1 cellular context compared by ENCODE assay signal in genomic region chr4:188147176-188147575, GRCh38.
TF ChIP-seq lines count a peak whose summit lies in the region.

No MANE protein-coding gene starts in this region.

TF ChIP-seq in H1, 55 proteins besides CTCF, POLR2A, EP300 and RAD21:
- TF ChIP-seq POU5F1 (IDR thresholded peaks at IDR 0.05; ENCODE audit: low read depth, low read length): no peak
- no peak for TF ChIP-seq HDAC2 (IDR thresholded peaks at IDR 0.05; ENCODE audit: borderline replicate concordance in 1 of 2, low read depth in 2 of 2, low read length in 2 of 2)
- no peak for TF ChIP-seq NANOG (IDR thresholded peaks at IDR 0.05; ENCODE audit: insufficient read depth, low read depth, low read length, poor library complexity, severe bottlenecking)
- no peak for TF ChIP-seq SUZ12 (IDR thresholded peaks at IDR 0.05; ENCODE audit: low read length)
- TF ChIP-seq KDM4A (IDR thresholded peaks at IDR 0.05; ENCODE audit: low read depth, low read length, severe bottlenecking): no peak
- no peak for TF ChIP-seq POLR2AphosphoS5 (IDR thresholded peaks at IDR 0.05; ENCODE audit: low read depth, low read length)
- no peak for TF ChIP-seq CHD2 (IDR thresholded peaks at IDR 0.05; ENCODE audit: low read length)
- no peak for TF ChIP-seq NRF1 (IDR thresholded peaks at IDR 0.05; ENCODE audit: low read depth, low read length)
- TF ChIP-seq SP2 (IDR thresholded peaks at IDR 0.05; ENCODE audit: low read length): no peak
- no peak for TF ChIP-seq TAF7 (optimal IDR thresholded peaks at IDR 0.05; ENCODE audit: borderline replicate concordance, low read depth, low read length)
- no peak for TF ChIP-seq CREB1 (IDR thresholded peaks at IDR 0.05)
- no peak for TF ChIP-seq CEBPB (IDR thresholded peaks at IDR 0.05; ENCODE audit: low read depth, low read length)
- TF ChIP-seq, protein P1, sequence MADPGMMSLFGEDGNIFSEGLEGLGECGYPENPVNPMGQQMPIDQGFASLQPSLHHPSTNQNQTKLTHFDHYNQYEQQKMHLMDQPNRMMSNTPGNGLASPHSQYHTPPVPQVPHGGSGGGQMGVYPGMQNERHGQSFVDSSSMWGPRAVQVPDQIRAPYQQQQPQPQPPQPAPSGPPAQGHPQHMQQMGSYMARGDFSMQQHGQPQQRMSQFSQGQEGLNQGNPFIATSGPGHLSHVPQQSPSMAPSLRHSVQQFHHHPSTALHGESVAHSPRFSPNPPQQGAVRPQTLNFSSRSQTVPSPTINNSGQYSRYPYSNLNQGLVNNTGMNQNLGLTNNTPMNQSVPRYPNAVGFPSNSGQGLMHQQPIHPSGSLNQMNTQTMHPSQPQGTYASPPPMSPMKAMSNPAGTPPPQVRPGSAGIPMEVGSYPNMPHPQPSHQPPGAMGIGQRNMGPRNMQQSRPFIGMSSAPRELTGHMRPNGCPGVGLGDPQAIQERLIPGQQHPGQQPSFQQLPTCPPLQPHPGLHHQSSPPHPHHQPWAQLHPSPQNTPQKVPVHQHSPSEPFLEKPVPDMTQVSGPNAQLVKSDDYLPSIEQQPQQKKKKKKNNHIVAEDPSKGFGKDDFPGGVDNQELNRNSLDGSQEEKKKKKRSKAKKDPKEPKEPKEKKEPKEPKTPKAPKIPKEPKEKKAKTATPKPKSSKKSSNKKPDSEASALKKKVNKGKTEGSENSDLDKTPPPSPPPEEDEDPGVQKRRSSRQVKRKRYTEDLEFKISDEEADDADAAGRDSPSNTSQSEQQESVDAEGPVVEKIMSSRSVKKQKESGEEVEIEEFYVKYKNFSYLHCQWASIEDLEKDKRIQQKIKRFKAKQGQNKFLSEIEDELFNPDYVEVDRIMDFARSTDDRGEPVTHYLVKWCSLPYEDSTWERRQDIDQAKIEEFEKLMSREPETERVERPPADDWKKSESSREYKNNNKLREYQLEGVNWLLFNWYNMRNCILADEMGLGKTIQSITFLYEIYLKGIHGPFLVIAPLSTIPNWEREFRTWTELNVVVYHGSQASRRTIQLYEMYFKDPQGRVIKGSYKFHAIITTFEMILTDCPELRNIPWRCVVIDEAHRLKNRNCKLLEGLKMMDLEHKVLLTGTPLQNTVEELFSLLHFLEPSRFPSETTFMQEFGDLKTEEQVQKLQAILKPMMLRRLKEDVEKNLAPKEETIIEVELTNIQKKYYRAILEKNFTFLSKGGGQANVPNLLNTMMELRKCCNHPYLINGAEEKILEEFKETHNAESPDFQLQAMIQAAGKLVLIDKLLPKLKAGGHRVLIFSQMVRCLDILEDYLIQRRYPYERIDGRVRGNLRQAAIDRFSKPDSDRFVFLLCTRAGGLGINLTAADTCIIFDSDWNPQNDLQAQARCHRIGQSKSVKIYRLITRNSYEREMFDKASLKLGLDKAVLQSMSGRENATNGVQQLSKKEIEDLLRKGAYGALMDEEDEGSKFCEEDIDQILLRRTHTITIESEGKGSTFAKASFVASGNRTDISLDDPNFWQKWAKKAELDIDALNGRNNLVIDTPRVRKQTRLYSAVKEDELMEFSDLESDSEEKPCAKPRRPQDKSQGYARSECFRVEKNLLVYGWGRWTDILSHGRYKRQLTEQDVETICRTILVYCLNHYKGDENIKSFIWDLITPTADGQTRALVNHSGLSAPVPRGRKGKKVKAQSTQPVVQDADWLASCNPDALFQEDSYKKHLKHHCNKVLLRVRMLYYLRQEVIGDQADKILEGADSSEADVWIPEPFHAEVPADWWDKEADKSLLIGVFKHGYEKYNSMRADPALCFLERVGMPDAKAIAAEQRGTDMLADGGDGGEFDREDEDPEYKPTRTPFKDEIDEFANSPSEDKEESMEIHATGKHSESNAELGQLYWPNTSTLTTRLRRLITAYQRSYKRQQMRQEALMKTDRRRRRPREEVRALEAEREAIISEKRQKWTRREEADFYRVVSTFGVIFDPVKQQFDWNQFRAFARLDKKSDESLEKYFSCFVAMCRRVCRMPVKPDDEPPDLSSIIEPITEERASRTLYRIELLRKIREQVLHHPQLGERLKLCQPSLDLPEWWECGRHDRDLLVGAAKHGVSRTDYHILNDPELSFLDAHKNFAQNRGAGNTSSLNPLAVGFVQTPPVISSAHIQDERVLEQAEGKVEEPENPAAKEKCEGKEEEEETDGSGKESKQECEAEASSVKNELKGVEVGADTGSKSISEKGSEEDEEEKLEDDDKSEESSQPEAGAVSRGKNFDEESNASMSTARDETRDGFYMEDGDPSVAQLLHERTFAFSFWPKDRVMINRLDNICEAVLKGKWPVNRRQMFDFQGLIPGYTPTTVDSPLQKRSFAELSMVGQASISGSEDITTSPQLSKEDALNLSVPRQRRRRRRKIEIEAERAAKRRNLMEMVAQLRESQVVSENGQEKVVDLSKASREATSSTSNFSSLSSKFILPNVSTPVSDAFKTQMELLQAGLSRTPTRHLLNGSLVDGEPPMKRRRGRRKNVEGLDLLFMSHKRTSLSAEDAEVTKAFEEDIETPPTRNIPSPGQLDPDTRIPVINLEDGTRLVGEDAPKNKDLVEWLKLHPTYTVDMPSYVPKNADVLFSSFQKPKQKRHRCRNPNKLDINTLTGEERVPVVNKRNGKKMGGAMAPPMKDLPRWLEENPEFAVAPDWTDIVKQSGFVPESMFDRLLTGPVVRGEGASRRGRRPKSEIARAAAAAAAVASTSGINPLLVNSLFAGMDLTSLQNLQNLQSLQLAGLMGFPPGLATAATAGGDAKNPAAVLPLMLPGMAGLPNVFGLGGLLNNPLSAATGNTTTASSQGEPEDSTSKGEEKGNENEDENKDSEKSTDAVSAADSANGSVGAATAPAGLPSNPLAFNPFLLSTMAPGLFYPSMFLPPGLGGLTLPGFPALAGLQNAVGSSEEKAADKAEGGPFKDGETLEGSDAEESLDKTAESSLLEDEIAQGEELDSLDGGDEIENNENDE (IDR thresholded peaks at IDR 0.05; ENCODE audit: insufficient replicate concordance, low read length): no peak
- no peak for TF ChIP-seq MAFK (IDR thresholded peaks at IDR 0.05; ENCODE audit: low read depth, low read length)
- TF ChIP-seq ASH2L (IDR thresholded peaks at IDR 0.05; ENCODE audit: low read length): no peak
- TF ChIP-seq CBX5 (IDR thresholded peaks at IDR 0.05; ENCODE audit: low read depth, low read length): no peak
- no peak for TF ChIP-seq EGR1 (IDR thresholded peaks at IDR 0.05; ENCODE audit: borderline replicate concordance, low read depth, low read length)
- no peak for TF ChIP-seq SIRT6 (IDR thresholded peaks at IDR 0.05; ENCODE audit: low read length)
- TF ChIP-seq, protein P2, sequence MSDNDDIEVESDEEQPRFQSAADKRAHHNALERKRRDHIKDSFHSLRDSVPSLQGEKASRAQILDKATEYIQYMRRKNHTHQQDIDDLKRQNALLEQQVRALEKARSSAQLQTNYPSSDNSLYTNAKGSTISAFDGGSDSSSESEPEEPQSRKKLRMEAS (IDR thresholded peaks at IDR 0.05): no peak
- no peak for TF ChIP-seq TBP (IDR thresholded peaks at IDR 0.05; ENCODE audit: low read depth, low read length)
